ENCODE assay signal across 30 cellular contexts in genomic region chr6:119950681-119951080, GRCh38.
"Had no signal": no experiment of that assay in that cellular context is flagged by ENCODE, and none has a peak within 500 bp of the region (broad histone marks: within the 10 kb centered on the region; RNA-seq: fewer than 3 reads in every experiment).

No MANE protein-coding gene starts in this region.

- ATAC-seq: activated CD4-positive, CD25-positive, alpha-beta regulatory T cell treated with anti-CD3 and anti-CD28 coated beads, Interleukin-2, amount 50 U/mL, for 24 hours; activated CD8-positive, alpha-beta T cell treated with anti-CD3 and anti-CD28 coated beads for 36 hours; activated T-cell treated with anti-CD3 and anti-CD28 coated beads, Interleukin-2, amount 50 U/mL, for 4 hours; activated T-helper 17 cell treated with anti-CD3 and anti-CD28 coated beads, Interleukin-2, amount 50 U/mL, for 72 hours; effector memory CD8-positive, alpha-beta T cell; T-helper 17 cell had no signal

- H3K4me3 ChIP-seq: esophagus muscularis mucosa had no signal

- DNase-seq: activated B cell treated with CpG ODN at 0.5 μM for 24 hours; activated CD4-positive, alpha-beta T cell treated with anti-CD3 and anti-CD28 coated beads for 48 hours; activated CD4-positive, alpha-beta T cell treated with anti-CD3 and anti-CD28 coated beads, Interleukin-2, amount 50 U/mL, for 1 hour; activated CD4-positive, alpha-beta T cell treated with anti-CD3 and anti-CD28 coated beads, Interleukin-2, amount 50 U/mL, for 48 hours; activated CD8-positive, alpha-beta memory T cell treated with anti-CD3 and anti-CD28 coated beads for 24 hours; activated CD8-positive, alpha-beta T cell treated with anti-CD3 and anti-CD28 coated beads for 36 hours; activated effector memory CD4-positive, alpha-beta T cell treated with Interleukin-2 at 50 U/mL for 16 hours; activated gamma-delta T cell treated with Interleukin-2 at 50 U/mL for 16 hours; activated naive CD4-positive, alpha-beta T cell treated with anti-CD3 and anti-CD28 coated beads, Interleukin-2, amount 50 U/mL, for 16 hours; activated naive CD4-positive, alpha-beta T cell treated with Interleukin-2 at 50 U/mL for 16 hours; activated T-cell treated with anti-CD3 and anti-CD28 coated beads, Interleukin-2, amount 50 U/mL, for 4 hours; amniotic stem cell; anterior cingulate cortex; brain microvascular endothelial cell; caudate nucleus; cortex of kidney; dermis blood vessel endothelial cell; effector CD4-positive, alpha-beta T cell; effector memory CD8-positive, alpha-beta T cell; erythroblast; foreskin melanocyte; head of caudate nucleus; T-helper 17 cell; T1000; WERI-Rb-1 had no signal

- FAIRE-seq: astrocyte, colon had no signal

- H3K36me3 ChIP-seq: brain microvascular endothelial cell, esophagus muscularis mucosa, WERI-Rb-1 had no signal

- H3K4me1 ChIP-seq: esophagus muscularis mucosa had no signal

- H3K27me3 ChIP-seq: brain microvascular endothelial cell, esophagus muscularis mucosa had no signal

- H3K27ac ChIP-seq: brain microvascular endothelial cell, esophagus muscularis mucosa, WERI-Rb-1 had no signal
